In the genomic region with DNA sequence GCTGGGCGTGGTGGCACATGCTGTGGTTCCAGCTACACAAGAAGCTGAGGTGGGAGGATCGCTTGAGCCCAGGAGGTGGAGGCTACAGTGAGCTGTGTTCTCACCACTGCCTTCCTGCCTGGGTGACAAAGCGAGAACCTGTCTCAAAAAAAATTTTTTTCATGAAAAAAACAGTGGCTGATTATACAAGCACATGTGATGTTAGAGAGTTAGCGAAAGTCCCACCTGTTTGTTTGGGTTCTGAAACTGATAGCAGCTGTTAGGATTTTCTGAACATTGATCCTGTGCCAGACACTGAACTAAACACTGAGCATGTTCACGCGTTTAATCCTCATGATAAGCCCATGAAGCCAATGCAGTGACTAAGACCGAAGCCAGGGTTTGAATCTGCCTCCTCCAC, we compare ENCODE assay signal across 8 cellular contexts. TPM values are rescaled to one million over a fixed set of nuclear protein-coding genes. Genes with fewer than 3 reads are reported as not detected.
A peak's percentile ranks its signal among the peaks of the same experiment; 100 is the strongest.
DNase-seq lines count a peak whose midpoint lies in the region; ATAC-seq and TF ChIP-seq lines count a peak whose summit lies in the region.
"Not testable (repeated sequence)": the region's sequence is repeated elsewhere in the genome, so short reads cannot be mapped to it uniquely, and the experiment has no call there.

No MANE protein-coding gene starts in this region.

- not testable (repeated sequence) for H3K36me3 ChIP-seq in CD8-positive, alpha-beta T cell (ENCODE audit: insufficient read depth, low read length); mucosa of descending colon (ENCODE audit: low read depth)

- H3K27me3 ChIP-seq in CD8-positive, alpha-beta T cell (ENCODE audit: insufficient read depth, low read length): not testable (repeated sequence)

- H3K9me3 ChIP-seq in CD8-positive, alpha-beta T cell (ENCODE audit: low read length); mucosa of descending colon: not testable (repeated sequence)

- not testable (repeated sequence) for H3K36me3 Mint-ChIP-seq in CD8-positive, alpha-beta T cell; activated CD4-positive, alpha-beta T cell treated with anti-CD3 and anti-CD28 coated beads for 36 hours (ENCODE audit: low read depth)

- H3K4me3 Mint-ChIP-seq in CD8-positive, alpha-beta T cell: peak overlapping the region; percentile 42
- not testable (repeated sequence) for H3K4me3 Mint-ChIP-seq in activated CD4-positive, alpha-beta T cell treated with anti-CD3 and anti-CD28 coated beads for 36 hours

- CTCF ChIA-PET in CD8-positive, alpha-beta T cell (lab: Charles Lee): interaction anchor here (0.7 kb wide), 1 partner anchor 63 kb away, joined by 3 read pairs; no protein-coding TSS in a partner anchor
- CTCF ChIA-PET in activated CD4-positive, alpha-beta T cell treated with anti-CD3 and anti-CD28 coated beads for 36 hours (lab: Charles Lee): interaction anchor here (0.8 kb wide), 1 partner anchor 77 kb away, joined by 3 read pairs; no protein-coding TSS in a partner anchor

- H3K9me3 Mint-ChIP-seq in CD8-positive, alpha-beta T cell; activated CD4-positive, alpha-beta T cell treated with anti-CD3 and anti-CD28 coated beads for 36 hours (ENCODE audit: low read depth): not testable (repeated sequence)

- H3K27ac Mint-ChIP-seq in CD8-positive, alpha-beta T cell; activated CD4-positive, alpha-beta T cell treated with anti-CD3 and anti-CD28 coated beads for 36 hours: not testable (repeated sequence)

- not testable (repeated sequence) for H3K27me3 Mint-ChIP-seq in CD8-positive, alpha-beta T cell (ENCODE audit: low read depth); activated CD4-positive, alpha-beta T cell treated with anti-CD3 and anti-CD28 coated beads for 36 hours

- POLR2A ChIA-PET in CD8-positive, alpha-beta T cell (lab: Charles Lee); activated CD4-positive, alpha-beta T cell treated with anti-CD3 and anti-CD28 coated beads for 36 hours (lab: Charles Lee): not testable (repeated sequence)

- peak in 6 of 7 experiments; percentile 8 to 68 (median 35) for DNase-seq in CD8-positive, alpha-beta T cell
- peak; percentile 44 for DNase-seq in activated CD4-positive, alpha-beta T cell treated with anti-CD3 and anti-CD28 coated beads for 36 hours
- peak; percentile 40 for DNase-seq in activated gamma-delta T cell treated with Interleukin-2 at 50 U/mL for 16 hours
- not testable (repeated sequence) for DNase-seq in mucosa of descending colon

- H3K4me3 ChIP-seq in CD8-positive, alpha-beta T cell (ENCODE audit: low read depth, low read length); mucosa of descending colon: not testable (repeated sequence)

- H3K4me1 ChIP-seq in CD8-positive, alpha-beta T cell (ENCODE audit: insufficient read depth, low read length); mucosa of descending colon (ENCODE audit: low read depth): not testable (repeated sequence)

- intact Hi-C loops in CD8-positive, alpha-beta T cell (cut with DNase I, micrococcal nuclease); activated CD4-positive, alpha-beta T cell treated with anti-CD3 and anti-CD28 coated beads for 36 hours (cut with DNase I, micrococcal nuclease); mucosa of descending colon (cut with DNase I, micrococcal nuclease): not testable (repeated sequence)

- H3K4me1 Mint-ChIP-seq in CD8-positive, alpha-beta T cell (ENCODE audit: low read depth): peaks cover 13% of the 10 kb centered on the region
- peaks cover 16% of the 10 kb centered on the region for H3K4me1 Mint-ChIP-seq in activated CD4-positive, alpha-beta T cell treated with anti-CD3 and anti-CD28 coated beads for 36 hours

- H3K27ac ChIP-seq in CD8-positive, alpha-beta T cell (ENCODE audit: low read depth, low read length): not testable (repeated sequence)

- ATAC-seq in CD8-positive, alpha-beta T cell: peak; percentile 83
- ATAC-seq in GM18907 (IDR thresholded peaks at IDR 0.05; ENCODE audit: unreplicated experiment): peak; percentile 64
- ATAC-seq in GM21526 (IDR thresholded peaks at IDR 0.05; ENCODE audit: low FRiP score, unreplicated experiment): peak; percentile 61
- peak; percentile 61 for ATAC-seq in HG02885 (IDR thresholded peaks at IDR 0.05; ENCODE audit: poor library complexity, unreplicated experiment)
- ATAC-seq in HG03521 (IDR thresholded peaks at IDR 0.05; ENCODE audit: unreplicated experiment): peak; percentile 51
- ATAC-seq in activated CD4-positive, alpha-beta T cell treated with anti-CD3 and anti-CD28 coated beads for 36 hours: peak; percentile 64
- ATAC-seq in mucosa of descending colon: peak; percentile 25

- not testable (repeated sequence) for TF ChIP-seq CTCF in CD8-positive, alpha-beta T cell (IDR thresholded peaks at IDR 0.05); mucosa of descending colon (IDR thresholded peaks at IDR 0.05)

RNA-seq across cellular contexts. Expression of gene RPS15A, which starts 22.9 kb away (rescaled TPM):
- total RNA-seq in CD8-positive, alpha-beta T cell: 1,000 to 10,000 TPM; 3,671 to 3,755 TPM
- total RNA-seq in activated CD4-positive, alpha-beta T cell treated with anti-CD3 and anti-CD28 coated beads for 36 hours: 1,000 to 10,000 TPM; 1,904 to 2,150 TPM
- total RNA-seq in mucosa of descending colon: 1,000 to 10,000 TPM in 1 of 3 donors, 100 to 1,000 TPM in 2; 898 to 1,128 (median 938) TPM

RNA-seq across cellular contexts. Expression of gene ARL6IP1, which starts 34.1 kb away (rescaled TPM):
- total RNA-seq in CD8-positive, alpha-beta T cell: 100 to 1,000 TPM; 137 to 138 TPM
- 100 to 1,000 TPM in 1 of 2 experiments, 10 to 100 TPM in 1; 92.0 to 102 TPM for total RNA-seq in activated CD4-positive, alpha-beta T cell treated with anti-CD3 and anti-CD28 coated beads for 36 hours
- 100 to 1,000 TPM in 2 of 3 donors, 10 to 100 TPM in 1; 88.6 to 168 (median 127) TPM for total RNA-seq in mucosa of descending colon

Comparison
In these comparisons a context has a peak if more than half of its experiments do, and no peak if none do; other contexts are left out.
1. ATAC-seq: peak in every context shown above with its lines; median percentile 83 in CD8-positive, alpha-beta T cell; 64 in GM18907; 64 in activated CD4-positive, alpha-beta T cell treated with anti-CD3 and anti-CD28 coated beads for 36 hours; 61 in GM21526; 61 in HG02885; 51 in HG03521; 25 in mucosa of descending colon.